Comparison of ENCODE assay signal across 1 cellular context in the genomic region with DNA sequence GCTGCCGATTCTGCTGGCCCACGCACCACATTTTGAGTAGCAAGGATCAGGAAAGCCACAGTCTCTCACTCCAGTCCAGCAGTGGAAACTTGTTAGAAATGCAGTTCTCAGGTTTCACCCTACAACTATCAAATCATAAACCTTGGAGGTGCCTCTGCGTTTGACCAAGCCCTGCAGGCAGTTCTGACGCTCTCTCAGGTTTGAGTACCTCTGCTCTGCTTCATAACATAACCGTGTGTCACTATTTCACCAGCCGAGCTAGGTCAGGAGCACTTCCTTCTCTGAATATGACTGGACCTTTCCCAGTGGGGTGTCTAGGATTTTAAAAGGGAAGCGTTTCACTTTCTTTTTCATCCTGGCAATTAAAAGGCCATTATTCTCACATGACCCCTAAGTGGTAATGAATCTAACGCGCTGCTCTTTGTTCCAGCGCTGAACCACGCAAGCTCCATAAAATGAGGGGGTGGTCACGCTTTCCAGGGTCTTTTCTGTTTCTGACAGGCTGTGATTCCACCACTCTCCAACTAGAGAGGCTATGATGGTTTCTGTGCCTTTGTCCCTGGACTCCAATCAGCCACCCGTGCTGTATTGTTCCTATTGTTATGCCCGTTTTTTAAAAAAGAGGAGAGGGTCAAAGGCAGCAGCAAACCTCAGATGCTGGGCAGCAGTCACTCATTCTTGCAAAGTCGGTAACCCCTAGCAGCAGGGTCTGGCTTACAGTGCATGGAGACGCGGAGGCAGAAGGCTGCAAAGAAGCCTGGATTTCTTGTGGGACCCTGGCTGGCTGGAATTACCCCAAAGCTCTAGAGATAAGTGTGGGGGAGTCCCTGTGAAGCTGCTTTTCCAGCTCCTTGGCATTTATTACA.
TF ChIP-seq lines count a peak whose summit lies in the region.

No MANE protein-coding gene starts in this region.

TF ChIP-seq in neural cell, 6 proteins besides CTCF, POLR2A, EP300 and RAD21 (continued from another document):
- no peak for TF ChIP-seq TAF1 (IDR thresholded peaks at IDR 0.05; ENCODE audit: low read depth)
- TF ChIP-seq EZH2 (IDR thresholded peaks at IDR 0.05; ENCODE audit: borderline replicate concordance, insufficient read depth, low read length, poor library complexity, severe bottlenecking) = no peak
- no peak for TF ChIP-seq POLR2AphosphoS5 (IDR thresholded peaks at IDR 0.05)
- no peak for TF ChIP-seq MXI1 (conservative IDR thresholded peaks at IDR 0.05; ENCODE audit: poor library complexity, severe bottlenecking)
- TF ChIP-seq SMC3 (conservative IDR thresholded peaks at IDR 0.05; ENCODE audit: poor library complexity) = no peak
